Comparison of ENCODE assay signal across 21 cellular contexts in genomic region chr15:70273808-70274207, GRCh38.
DNase-seq lines count a peak whose midpoint lies in the region; ATAC-seq and TF ChIP-seq lines count a peak whose summit lies in the region.
"Had no signal": no experiment of that assay in that cellular context is flagged by ENCODE, and none has a peak within 500 bp of the region (broad histone marks: within the 10 kb centered on the region; RNA-seq: fewer than 3 reads in every experiment).

No MANE protein-coding gene starts in this region.

- H3K36me3 ChIP-seq in Karpas-422 (ENCODE audit: insufficient read depth, low read length) (no peaks in the 10 kb centered on the region), endodermal cell (ENCODE audit: control insufficient read depth, insufficient read depth, low read length) (no peaks in the 10 kb centered on the region)
- H3K36me3 ChIP-seq: MG63, SJCRH30 had no signal

- H3K9me3 ChIP-seq in Karpas-422 (ENCODE audit: low read length) (no peaks in the 10 kb centered on the region), endodermal cell (ENCODE audit: control insufficient read depth, low read length) (no peaks in the 10 kb centered on the region)
- H3K9me3 ChIP-seq: MG63, SJCRH30 had no signal

- WGBS in endodermal cell (ENCODE audit: insufficient coverage in 1 of 2, insufficient read length in 1 of 2), 2 experiments: 85 to 91% methylated on average over 3 of the region's 3 CpGs

- H3K27me3 ChIP-seq in Karpas-422 (ENCODE audit: low read length) (no peaks in the 10 kb centered on the region), endodermal cell (ENCODE audit: control insufficient read depth, insufficient read depth, low read length, poor library complexity, severe bottlenecking) (peaks cover 20% of the 10 kb centered on the region)
- H3K27me3 ChIP-seq: SJCRH30 had no signal

- H3K4me2 ChIP-seq in Karpas-422 (ENCODE audit: low read depth, low read length, poor library complexity, severe bottlenecking): peak overlapping the region; percentile 9
- H3K4me2 ChIP-seq: GM23338, PC-9 had no signal

- H3K9me2 ChIP-seq in Karpas-422 (replicated peaks; ENCODE audit: insufficient read depth, low read length): no peaks in the 10 kb centered on the region

- no peak overlapping the region for H3K27ac ChIP-seq in Karpas-422 (ENCODE audit: low read length)
- H3K27ac ChIP-seq in endodermal cell (ENCODE audit: low read depth, low read length): no peak overlapping the region
- H3K27ac ChIP-seq: PC-9, SJCRH30 had no signal

- no peak overlapping the region for H3K9ac ChIP-seq in Karpas-422 (ENCODE audit: low read length)
- no peak overlapping the region for H3K9ac ChIP-seq in endodermal cell (ENCODE audit: extremely low read depth, low read length, poor library complexity, severe bottlenecking)

- peak overlapping the region; percentile 34 for H3K4me3 Mint-ChIP-seq in activated naive CD8-positive, alpha-beta T cell treated with anti-CD3 and anti-CD28 coated beads, Interleukin-2, amount 50 U/mL, for 24 hours
- H3K4me3 Mint-ChIP-seq in endodermal cell: no peak overlapping the region
- H3K4me3 Mint-ChIP-seq: CD4-positive, CD25-positive, alpha-beta regulatory T cell; GM23338; H9; HFFc6 had no signal

- no peak overlapping the region for H3K4me3 ChIP-seq in Karpas-422 (ENCODE audit: low read length)
- no peak overlapping the region for H3K4me3 ChIP-seq in endodermal cell (ENCODE audit: low read length)
- H3K4me3 ChIP-seq: GM23338, MG63, PC-9, SJCRH30 had no signal

- no peak overlapping the region for H2AFZ ChIP-seq in Karpas-422 (ENCODE audit: low read length)
- H2AFZ ChIP-seq: GM23338, PC-9 had no signal

- H3K27ac Mint-ChIP-seq in activated naive CD4-positive, alpha-beta T cell treated with anti-CD3 and anti-CD28 coated beads, Interleukin-2, amount 50 U/mL, for 72 hours: peak overlapping the region in 1 of 2 donors; percentile 42
- H3K27ac Mint-ChIP-seq in activated naive CD8-positive, alpha-beta T cell treated with anti-CD3 and anti-CD28 coated beads, Interleukin-2, amount 50 U/mL, for 24 hours: peak overlapping the region; percentile 80
- no peak overlapping the region for H3K27ac Mint-ChIP-seq in endodermal cell
- H3K27ac Mint-ChIP-seq: CD4-positive, CD25-positive, alpha-beta regulatory T cell; GM23338; H9; HFFc6 had no signal

- ATAC-seq in activated naive CD4-positive, alpha-beta T cell treated with anti-CD3 and anti-CD28 coated beads, Interleukin-2, amount 50 U/mL, for 72 hours: peak; percentile 37 to 78
- ATAC-seq in activated naive CD8-positive, alpha-beta T cell treated with anti-CD3 and anti-CD28 coated beads, Interleukin-2, amount 50 U/mL, for 24 hours: peak; percentile 77
- no peak for ATAC-seq in HG03159 (IDR thresholded peaks at IDR 0.05; ENCODE audit: unreplicated experiment)
- ATAC-seq: GM23338, Right ventricle myocardium inferior had no signal

- H3K27me3 Mint-ChIP-seq in activated naive CD8-positive, alpha-beta T cell treated with anti-CD3 and anti-CD28 coated beads, Interleukin-2, amount 50 U/mL, for 24 hours: peaks cover 7% of the 10 kb centered on the region
- H3K27me3 Mint-ChIP-seq in endodermal cell (ENCODE audit: insufficient read depth): peaks cover 25% of the 10 kb centered on the region
- H3K27me3 Mint-ChIP-seq: CD4-positive, CD25-positive, alpha-beta regulatory T cell had no signal

- no peaks in the 10 kb centered on the region for H4K20me1 ChIP-seq in Karpas-422 (ENCODE audit: insufficient read depth, low read depth, low read length)

- no peak for DNase-seq in activated naive CD4-positive, alpha-beta T cell treated with anti-CD3 and anti-CD28 coated beads, Interleukin-2, amount 50 U/mL, for 72 hours (ENCODE audit: low spot score in 2 of 2)
- no peak for DNase-seq in activated naive CD4-positive, alpha-beta T cell (lab: John Stamatoyannopoulos, UW)
- no peak for DNase-seq in Karpas-422
- no peak for DNase-seq in activated naive CD8-positive, alpha-beta T cell treated with anti-CD3 and anti-CD28 coated beads, Interleukin-2, amount 50 U/mL, for 24 hours
- DNase-seq in globus pallidus (ENCODE audit: low spot score): no peak
- no peak for DNase-seq in endodermal cell
- DNase-seq: CD4-positive, CD25-positive, alpha-beta regulatory T cell; H9; HFFc6; KBM-7; MG63; NCI-H1105 treated with DMSO at 0.1 percent for 48 hours; NCI-H2029; NCI-H446; NCI-H524 treated with DMSO at 0.1 percent for 48 hours; NCI-H774; PC-9; SJCRH30 had no signal

- no peaks in the 10 kb centered on the region for H3K36me3 Mint-ChIP-seq in activated naive CD4-positive, alpha-beta T cell treated with anti-CD3 and anti-CD28 coated beads, Interleukin-2, amount 50 U/mL, for 72 hours
- no peaks in the 10 kb centered on the region for H3K36me3 Mint-ChIP-seq in activated naive CD8-positive, alpha-beta T cell treated with anti-CD3 and anti-CD28 coated beads, Interleukin-2, amount 50 U/mL, for 24 hours (ENCODE audit: low read depth)
- H3K36me3 Mint-ChIP-seq in endodermal cell (ENCODE audit: low read depth): no peaks in the 10 kb centered on the region
- H3K36me3 Mint-ChIP-seq: CD4-positive, CD25-positive, alpha-beta regulatory T cell had no signal

- TF ChIP-seq CTCF in endodermal cell (conservative IDR thresholded peaks at IDR 0.05): no peak

- H3K4me1 Mint-ChIP-seq in activated naive CD8-positive, alpha-beta T cell treated with anti-CD3 and anti-CD28 coated beads, Interleukin-2, amount 50 U/mL, for 24 hours: peaks cover 45% of the 10 kb centered on the region
- peaks cover 7% of the 10 kb centered on the region for H3K4me1 Mint-ChIP-seq in endodermal cell
- H3K4me1 Mint-ChIP-seq: CD4-positive, CD25-positive, alpha-beta regulatory T cell had no signal

- H3K4me1 ChIP-seq in Karpas-422 (ENCODE audit: low read length) (peaks cover 66% of the 10 kb centered on the region), endodermal cell (ENCODE audit: control insufficient read depth, insufficient read depth, low read length) (peaks cover 8% of the 10 kb centered on the region)
- H3K4me1 ChIP-seq: SJCRH30 had no signal

- H3K79me2 ChIP-seq in Karpas-422 (ENCODE audit: low read length): no peaks in the 10 kb centered on the region

- no peaks in the 10 kb centered on the region for H3K9me3 Mint-ChIP-seq in activated naive CD4-positive, alpha-beta T cell treated with anti-CD3 and anti-CD28 coated beads, Interleukin-2, amount 50 U/mL, for 72 hours
- no peaks in the 10 kb centered on the region for H3K9me3 Mint-ChIP-seq in activated naive CD8-positive, alpha-beta T cell treated with anti-CD3 and anti-CD28 coated beads, Interleukin-2, amount 50 U/mL, for 24 hours
- no peaks in the 10 kb centered on the region for H3K9me3 Mint-ChIP-seq in endodermal cell
- H3K9me3 Mint-ChIP-seq: CD4-positive, CD25-positive, alpha-beta regulatory T cell; GM23338; H9; HFFc6 had no signal
